Comparison of ENCODE assay signal across 1 cellular context in the genomic region with DNA sequence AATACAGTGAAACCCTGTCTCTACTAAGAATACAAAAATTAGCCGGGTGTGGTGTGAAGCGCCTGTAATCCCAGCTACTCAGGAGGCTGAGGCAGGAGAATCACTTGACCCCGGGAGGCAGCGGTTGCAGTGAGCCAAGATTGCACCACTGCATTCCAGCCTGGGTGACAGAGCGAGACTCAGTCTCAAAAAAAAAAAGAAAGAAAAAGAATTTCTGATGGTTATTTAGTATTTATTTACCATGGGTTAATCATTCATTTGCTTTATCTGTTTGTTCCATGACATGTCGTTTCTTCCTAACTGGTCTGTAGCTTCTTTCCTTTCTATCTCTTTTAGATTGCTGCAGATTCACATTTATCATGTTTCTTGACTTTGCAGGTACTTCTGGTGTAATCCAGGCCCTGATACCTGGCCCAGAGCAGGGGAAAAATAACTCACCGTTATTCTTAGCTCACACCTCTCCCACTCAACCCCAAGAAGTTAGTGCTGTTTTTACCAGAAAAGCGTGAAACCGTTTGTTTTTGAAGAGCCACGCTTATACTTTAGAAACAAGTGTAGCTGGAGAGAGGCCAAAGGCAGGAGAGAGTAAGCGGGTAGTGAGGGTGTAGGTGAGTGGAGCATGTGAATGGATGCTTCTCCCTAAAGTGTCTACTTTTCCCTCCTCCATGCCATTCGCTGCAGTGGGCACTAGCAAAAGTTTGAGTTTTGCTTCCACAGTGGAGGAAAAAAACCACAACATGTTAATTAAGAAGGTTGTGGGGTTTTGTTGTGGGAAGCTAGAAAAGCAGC.
TF ChIP-seq lines count a peak whose summit lies in the region.

No MANE protein-coding gene starts in this region.

TF ChIP-seq in HepG2, 621 proteins besides CTCF, POLR2A, EP300 and RAD21 (continued from another document):
- TF ChIP-seq, protein P1, sequence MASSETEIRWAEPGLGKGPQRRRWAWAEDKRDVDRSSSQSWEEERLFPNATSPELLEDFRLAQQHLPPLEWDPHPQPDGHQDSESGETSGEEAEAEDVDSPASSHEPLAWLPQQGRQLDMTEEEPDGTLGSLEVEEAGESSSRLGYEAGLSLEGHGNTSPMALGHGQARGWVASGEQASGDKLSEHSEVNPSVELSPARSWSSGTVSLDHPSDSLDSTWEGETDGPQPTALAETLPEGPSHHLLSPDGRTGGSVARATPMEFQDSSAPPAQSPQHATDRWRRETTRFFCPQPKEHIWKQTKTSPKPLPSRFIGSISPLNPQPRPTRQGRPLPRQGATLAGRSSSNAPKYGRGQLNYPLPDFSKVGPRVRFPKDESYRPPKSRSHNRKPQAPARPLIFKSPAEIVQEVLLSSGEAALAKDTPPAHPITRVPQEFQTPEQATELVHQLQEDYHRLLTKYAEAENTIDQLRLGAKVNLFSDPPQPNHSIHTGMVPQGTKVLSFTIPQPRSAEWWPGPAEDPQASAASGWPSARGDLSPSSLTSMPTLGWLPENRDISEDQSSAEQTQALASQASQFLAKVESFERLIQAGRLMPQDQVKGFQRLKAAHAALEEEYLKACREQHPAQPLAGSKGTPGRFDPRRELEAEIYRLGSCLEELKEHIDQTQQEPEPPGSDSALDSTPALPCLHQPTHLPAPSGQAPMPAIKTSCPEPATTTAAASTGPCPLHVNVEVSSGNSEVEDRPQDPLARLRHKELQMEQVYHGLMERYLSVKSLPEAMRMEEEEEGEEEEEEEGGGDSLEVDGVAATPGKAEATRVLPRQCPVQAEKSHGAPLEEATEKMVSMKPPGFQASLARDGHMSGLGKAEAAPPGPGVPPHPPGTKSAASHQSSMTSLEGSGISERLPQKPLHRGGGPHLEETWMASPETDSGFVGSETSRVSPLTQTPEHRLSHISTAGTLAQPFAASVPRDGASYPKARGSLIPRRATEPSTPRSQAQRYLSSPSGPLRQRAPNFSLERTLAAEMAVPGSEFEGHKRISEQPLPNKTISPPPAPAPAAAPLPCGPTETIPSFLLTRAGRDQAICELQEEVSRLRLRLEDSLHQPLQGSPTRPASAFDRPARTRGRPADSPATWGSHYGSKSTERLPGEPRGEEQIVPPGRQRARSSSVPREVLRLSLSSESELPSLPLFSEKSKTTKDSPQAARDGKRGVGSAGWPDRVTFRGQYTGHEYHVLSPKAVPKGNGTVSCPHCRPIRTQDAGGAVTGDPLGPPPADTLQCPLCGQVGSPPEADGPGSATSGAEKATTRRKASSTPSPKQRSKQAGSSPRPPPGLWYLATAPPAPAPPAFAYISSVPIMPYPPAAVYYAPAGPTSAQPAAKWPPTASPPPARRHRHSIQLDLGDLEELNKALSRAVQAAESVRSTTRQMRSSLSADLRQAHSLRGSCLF (CRISPR knock-in tag; IDR thresholded peaks at IDR 0.05; ENCODE audit: borderline replicate concordance): no peak
- no peak for TF ChIP-seq NKX3-1 (CRISPR knock-in tag; IDR thresholded peaks at IDR 0.05)
- no peak for TF ChIP-seq MAF1 (CRISPR knock-in tag; IDR thresholded peaks at IDR 0.05; ENCODE audit: borderline replicate concordance)
- TF ChIP-seq ZNF879 (CRISPR knock-in tag; IDR thresholded peaks at IDR 0.05): no peak
- TF ChIP-seq, protein P2, sequence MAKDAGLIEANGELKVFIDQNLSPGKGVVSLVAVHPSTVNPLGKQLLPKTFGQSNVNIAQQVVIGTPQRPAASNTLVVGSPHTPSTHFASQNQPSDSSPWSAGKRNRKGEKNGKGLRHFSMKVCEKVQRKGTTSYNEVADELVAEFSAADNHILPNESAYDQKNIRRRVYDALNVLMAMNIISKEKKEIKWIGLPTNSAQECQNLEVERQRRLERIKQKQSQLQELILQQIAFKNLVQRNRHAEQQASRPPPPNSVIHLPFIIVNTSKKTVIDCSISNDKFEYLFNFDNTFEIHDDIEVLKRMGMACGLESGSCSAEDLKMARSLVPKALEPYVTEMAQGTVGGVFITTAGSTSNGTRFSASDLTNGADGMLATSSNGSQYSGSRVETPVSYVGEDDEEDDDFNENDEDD (CRISPR knock-in tag; IDR thresholded peaks at IDR 0.05; ENCODE audit: borderline replicate concordance): no peak
- TF ChIP-seq AHR (CRISPR knock-in tag; IDR thresholded peaks at IDR 0.05): no peak
- TF ChIP-seq ZNF20 (CRISPR knock-in tag; IDR thresholded peaks at IDR 0.05): no peak
- TF ChIP-seq GPN1 (CRISPR knock-in tag; IDR thresholded peaks at IDR 0.05; ENCODE audit: borderline replicate concordance): no peak
- TF ChIP-seq, protein P3, sequence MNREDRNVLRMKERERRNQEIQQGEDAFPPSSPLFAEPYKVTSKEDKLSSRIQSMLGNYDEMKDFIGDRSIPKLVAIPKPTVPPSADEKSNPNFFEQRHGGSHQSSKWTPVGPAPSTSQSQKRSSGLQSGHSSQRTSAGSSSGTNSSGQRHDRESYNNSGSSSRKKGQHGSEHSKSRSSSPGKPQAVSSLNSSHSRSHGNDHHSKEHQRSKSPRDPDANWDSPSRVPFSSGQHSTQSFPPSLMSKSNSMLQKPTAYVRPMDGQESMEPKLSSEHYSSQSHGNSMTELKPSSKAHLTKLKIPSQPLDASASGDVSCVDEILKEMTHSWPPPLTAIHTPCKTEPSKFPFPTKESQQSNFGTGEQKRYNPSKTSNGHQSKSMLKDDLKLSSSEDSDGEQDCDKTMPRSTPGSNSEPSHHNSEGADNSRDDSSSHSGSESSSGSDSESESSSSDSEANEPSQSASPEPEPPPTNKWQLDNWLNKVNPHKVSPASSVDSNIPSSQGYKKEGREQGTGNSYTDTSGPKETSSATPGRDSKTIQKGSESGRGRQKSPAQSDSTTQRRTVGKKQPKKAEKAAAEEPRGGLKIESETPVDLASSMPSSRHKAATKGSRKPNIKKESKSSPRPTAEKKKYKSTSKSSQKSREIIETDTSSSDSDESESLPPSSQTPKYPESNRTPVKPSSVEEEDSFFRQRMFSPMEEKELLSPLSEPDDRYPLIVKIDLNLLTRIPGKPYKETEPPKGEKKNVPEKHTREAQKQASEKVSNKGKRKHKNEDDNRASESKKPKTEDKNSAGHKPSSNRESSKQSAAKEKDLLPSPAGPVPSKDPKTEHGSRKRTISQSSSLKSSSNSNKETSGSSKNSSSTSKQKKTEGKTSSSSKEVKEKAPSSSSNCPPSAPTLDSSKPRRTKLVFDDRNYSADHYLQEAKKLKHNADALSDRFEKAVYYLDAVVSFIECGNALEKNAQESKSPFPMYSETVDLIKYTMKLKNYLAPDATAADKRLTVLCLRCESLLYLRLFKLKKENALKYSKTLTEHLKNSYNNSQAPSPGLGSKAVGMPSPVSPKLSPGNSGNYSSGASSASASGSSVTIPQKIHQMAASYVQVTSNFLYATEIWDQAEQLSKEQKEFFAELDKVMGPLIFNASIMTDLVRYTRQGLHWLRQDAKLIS (CRISPR knock-in tag; IDR thresholded peaks at IDR 0.05): no peak
- TF ChIP-seq POLR2AphosphoS2 (IDR thresholded peaks at IDR 0.05; ENCODE audit: low read depth, low read length): no peak
- TF ChIP-seq KDM6A (CRISPR knock-in tag; IDR thresholded peaks at IDR 0.05; ENCODE audit: low read depth): no peak
- no peak for TF ChIP-seq RNF2 (conservative IDR thresholded peaks at IDR 0.05; ENCODE audit: low read depth)
- TF ChIP-seq, protein P4, sequence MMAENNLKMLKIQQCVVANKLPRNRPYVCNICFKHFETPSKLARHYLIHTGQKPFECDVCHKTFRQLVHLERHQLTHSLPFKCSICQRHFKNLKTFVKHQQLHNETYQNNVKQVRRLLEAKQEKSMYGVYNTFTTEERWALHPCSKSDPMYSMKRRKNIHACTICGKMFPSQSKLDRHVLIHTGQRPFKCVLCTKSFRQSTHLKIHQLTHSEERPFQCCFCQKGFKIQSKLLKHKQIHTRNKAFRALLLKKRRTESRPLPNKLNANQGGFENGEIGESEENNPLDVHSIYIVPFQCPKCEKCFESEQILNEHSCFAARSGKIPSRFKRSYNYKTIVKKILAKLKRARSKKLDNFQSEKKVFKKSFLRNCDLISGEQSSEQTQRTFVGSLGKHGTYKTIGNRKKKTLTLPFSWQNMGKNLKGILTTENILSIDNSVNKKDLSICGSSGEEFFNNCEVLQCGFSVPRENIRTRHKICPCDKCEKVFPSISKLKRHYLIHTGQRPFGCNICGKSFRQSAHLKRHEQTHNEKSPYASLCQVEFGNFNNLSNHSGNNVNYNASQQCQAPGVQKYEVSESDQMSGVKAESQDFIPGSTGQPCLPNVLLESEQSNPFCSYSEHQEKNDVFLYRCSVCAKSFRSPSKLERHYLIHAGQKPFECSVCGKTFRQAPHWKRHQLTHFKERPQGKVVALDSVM (CRISPR knock-in tag; IDR thresholded peaks at IDR 0.05): peak; percentile 95
- no peak for TF ChIP-seq NFIB (CRISPR knock-in tag; IDR thresholded peaks at IDR 0.05; ENCODE audit: borderline replicate concordance)
- TF ChIP-seq, protein P5, sequence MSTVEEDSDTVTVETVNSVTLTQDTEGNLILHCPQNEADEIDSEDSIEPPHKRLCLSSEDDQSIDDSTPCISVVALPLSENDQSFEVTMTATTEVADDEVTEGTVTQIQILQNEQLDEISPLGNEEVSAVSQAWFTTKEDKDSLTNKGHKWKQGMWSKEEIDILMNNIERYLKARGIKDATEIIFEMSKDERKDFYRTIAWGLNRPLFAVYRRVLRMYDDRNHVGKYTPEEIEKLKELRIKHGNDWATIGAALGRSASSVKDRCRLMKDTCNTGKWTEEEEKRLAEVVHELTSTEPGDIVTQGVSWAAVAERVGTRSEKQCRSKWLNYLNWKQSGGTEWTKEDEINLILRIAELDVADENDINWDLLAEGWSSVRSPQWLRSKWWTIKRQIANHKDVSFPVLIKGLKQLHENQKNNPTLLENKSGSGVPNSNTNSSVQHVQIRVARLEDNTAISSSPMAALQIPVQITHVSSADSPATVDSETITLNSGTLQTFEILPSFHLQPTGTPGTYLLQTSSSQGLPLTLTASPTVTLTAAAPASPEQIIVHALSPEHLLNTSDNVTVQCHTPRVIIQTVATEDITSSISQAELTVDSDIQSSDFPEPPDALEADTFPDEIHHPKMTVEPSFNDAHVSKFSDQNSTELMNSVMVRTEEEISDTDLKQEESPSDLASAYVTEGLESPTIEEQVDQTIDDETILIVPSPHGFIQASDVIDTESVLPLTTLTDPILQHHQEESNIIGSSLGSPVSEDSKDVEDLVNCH (CRISPR knock-in tag; IDR thresholded peaks at IDR 0.05): no peak
- TF ChIP-seq, protein P6, sequence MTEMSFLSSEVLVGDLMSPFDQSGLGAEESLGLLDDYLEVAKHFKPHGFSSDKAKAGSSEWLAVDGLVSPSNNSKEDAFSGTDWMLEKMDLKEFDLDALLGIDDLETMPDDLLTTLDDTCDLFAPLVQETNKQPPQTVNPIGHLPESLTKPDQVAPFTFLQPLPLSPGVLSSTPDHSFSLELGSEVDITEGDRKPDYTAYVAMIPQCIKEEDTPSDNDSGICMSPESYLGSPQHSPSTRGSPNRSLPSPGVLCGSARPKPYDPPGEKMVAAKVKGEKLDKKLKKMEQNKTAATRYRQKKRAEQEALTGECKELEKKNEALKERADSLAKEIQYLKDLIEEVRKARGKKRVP (CRISPR knock-in tag; IDR thresholded peaks at IDR 0.05): peak in 1 of 2 experiments; percentile 74; a peak in 2 of 4 replicates
- no peak; the same call in 1 of the 2 replicates for TF ChIP-seq HMG20A (CRISPR knock-in tag; IDR thresholded peaks at IDR 0.05; ENCODE audit: borderline replicate concordance)
- peak; percentile 47; the same call in 1 of the 2 replicates for TF ChIP-seq GATAD2A (CRISPR knock-in tag; IDR thresholded peaks at IDR 0.05)
- TF ChIP-seq ZNF432 (CRISPR knock-in tag; IDR thresholded peaks at IDR 0.05; ENCODE audit: borderline replicate concordance): no peak
- TF ChIP-seq ZNF292 (CRISPR knock-in tag; IDR thresholded peaks at IDR 0.05; ENCODE audit: borderline replicate concordance, low read depth): peak; percentile 48; the same call in 1 of the 2 replicates
